In genomic region chr10:29780096-29780495, GRCh38 we compare ENCODE assay signal across 26 cellular contexts.
"Had no signal": no experiment of that assay in that cellular context is flagged by ENCODE, and none has a peak within 500 bp of the region (broad histone marks: within the 10 kb centered on the region; RNA-seq: fewer than 3 reads in every experiment).

No MANE protein-coding gene starts in this region.

- H3K36me3 ChIP-seq: gastroesophageal sphincter, suprapubic skin, tibial nerve had no signal

- FAIRE-seq: bronchial epithelial cell, endometrium, kidney, urothelium cell line had no signal

- DNase-seq: activated CD4-positive, alpha-beta T cell treated with anti-CD3 and anti-CD28 coated beads, Interleukin-2, amount 10 ng/mL, durations not matched to agents 7 days and 5 days; activated CD4-positive, CD25-positive, alpha-beta regulatory T cell treated with anti-CD3 and anti-CD28 coated beads, Interleukin-2, amount 50 U/mL, for 72 hours; activated CD8-positive, alpha-beta memory T cell treated with anti-CD3 and anti-CD28 coated beads, Interleukin-2, amount 10 ng/mL, durations not matched to agents 7 days and 5 days; activated CD8-positive, alpha-beta T cell treated with anti-CD3 and anti-CD28 coated beads for 36 hours; activated naive CD4-positive, alpha-beta T cell; activated T-cell treated with anti-CD3 and anti-CD28 coated beads, Interleukin-2, amount 50 U/mL, for 72 hours; effector CD8-positive, alpha-beta T cell; kidney; left colon; midbrain; natural killer cell; posterior cingulate gyrus; right cardiac atrium; stimulated activated CD4-positive, alpha-beta T cell treated with anti-CD3 and anti-CD28 coated beads, Interleukin-15, amount 100 ng/mL, for 24 hours; stimulated activated CD4-positive, alpha-beta T cell treated with anti-CD3 and anti-CD28 coated beads, Interleukin-2, amount 100 ng/mL, for 24 hours; stimulated activated naive B cell treated with anti-CD40 and anti-IgM and Interleukin-4, amounts not matched to agents 10 μg/mL and 1 μg/mL and 100 μg/mL, for 72 hours; T-helper 2 cell had no signal

- H3K27me3 ChIP-seq: gastroesophageal sphincter, hepatocyte, suprapubic skin, tibial nerve had no signal

- H3K27ac Mint-ChIP-seq: activated CD4-positive, alpha-beta T cell treated with anti-CD3 and anti-CD28 coated beads, Interleukin-2, amount 10 ng/mL, durations not matched to agents 7 days and 5 days; activated CD8-positive, alpha-beta memory T cell treated with anti-CD3 and anti-CD28 coated beads, Interleukin-2, amount 10 ng/mL, durations not matched to agents 7 days and 5 days; activated CD8-positive, alpha-beta T cell treated with anti-CD3 and anti-CD28 coated beads for 36 hours; activated naive CD4-positive, alpha-beta T cell treated with anti-CD3 and anti-CD28 coated beads, Interleukin-2, amount 50 U/mL, for 72 hours; activated T-cell treated with anti-CD3 and anti-CD28 coated beads, Interleukin-2, amount 50 U/mL, for 72 hours; natural killer cell; stimulated activated naive B cell treated with anti-CD40 and anti-IgM and Interleukin-4, amounts not matched to agents 10 μg/mL and 1 μg/mL and 100 μg/mL, for 72 hours had no signal

- H3K79me2 ChIP-seq: hepatocyte had no signal

- H3K9me3 Mint-ChIP-seq: activated CD4-positive, alpha-beta T cell treated with anti-CD3 and anti-CD28 coated beads, Interleukin-2, amount 10 ng/mL, durations not matched to agents 7 days and 5 days; activated CD8-positive, alpha-beta T cell treated with anti-CD3 and anti-CD28 coated beads for 36 hours; activated naive CD4-positive, alpha-beta T cell treated with anti-CD3 and anti-CD28 coated beads, Interleukin-2, amount 50 U/mL, for 72 hours; activated T-cell treated with anti-CD3 and anti-CD28 coated beads, Interleukin-2, amount 50 U/mL, for 72 hours; central memory CD8-positive, alpha-beta T cell; natural killer cell had no signal

- ATAC-seq: activated CD8-positive, alpha-beta memory T cell treated with anti-CD3 and anti-CD28 coated beads, Interleukin-2, amount 10 ng/mL, durations not matched to agents 7 days and 5 days; activated CD8-positive, alpha-beta T cell treated with anti-CD3 and anti-CD28 coated beads for 36 hours; activated naive CD4-positive, alpha-beta T cell treated with anti-CD3 and anti-CD28 coated beads, Interleukin-2, amount 50 U/mL, for 72 hours; activated T-cell treated with anti-CD3 and anti-CD28 coated beads, Interleukin-2, amount 50 U/mL, for 72 hours; gastroesophageal sphincter; left colon; natural killer cell; right cardiac atrium; stimulated activated naive B cell treated with anti-CD40 and anti-IgM and Interleukin-4, amounts not matched to agents 10 μg/mL and 1 μg/mL and 100 μg/mL, for 72 hours had no signal

- H3K4me3 Mint-ChIP-seq: activated CD4-positive, alpha-beta T cell treated with anti-CD3 and anti-CD28 coated beads, Interleukin-2, amount 10 ng/mL, durations not matched to agents 7 days and 5 days; activated CD8-positive, alpha-beta memory T cell treated with anti-CD3 and anti-CD28 coated beads, Interleukin-2, amount 10 ng/mL, durations not matched to agents 7 days and 5 days; activated CD8-positive, alpha-beta T cell treated with anti-CD3 and anti-CD28 coated beads for 36 hours; activated T-cell treated with anti-CD3 and anti-CD28 coated beads, Interleukin-2, amount 50 U/mL, for 72 hours; central memory CD8-positive, alpha-beta T cell; natural killer cell; stimulated activated naive B cell treated with anti-CD40 and anti-IgM and Interleukin-4, amounts not matched to agents 10 μg/mL and 1 μg/mL and 100 μg/mL, for 72 hours had no signal

- H3K27ac ChIP-seq: hepatocyte, suprapubic skin, tibial nerve had no signal

- H3K36me3 Mint-ChIP-seq: activated CD8-positive, alpha-beta memory T cell treated with anti-CD3 and anti-CD28 coated beads, Interleukin-2, amount 10 ng/mL, durations not matched to agents 7 days and 5 days; activated naive CD4-positive, alpha-beta T cell treated with anti-CD3 and anti-CD28 coated beads, Interleukin-2, amount 50 U/mL, for 72 hours; natural killer cell; stimulated activated naive B cell treated with anti-CD40 and anti-IgM and Interleukin-4, amounts not matched to agents 10 μg/mL and 1 μg/mL and 100 μg/mL, for 72 hours had no signal

- H2AFZ ChIP-seq: hepatocyte had no signal

- H3K4me3 ChIP-seq: gastroesophageal sphincter, hepatocyte, suprapubic skin, tibial nerve had no signal

- H3K4me2 ChIP-seq: hepatocyte had no signal
